Comparison of ENCODE assay signal across 2 cellular contexts in the genomic region with DNA sequence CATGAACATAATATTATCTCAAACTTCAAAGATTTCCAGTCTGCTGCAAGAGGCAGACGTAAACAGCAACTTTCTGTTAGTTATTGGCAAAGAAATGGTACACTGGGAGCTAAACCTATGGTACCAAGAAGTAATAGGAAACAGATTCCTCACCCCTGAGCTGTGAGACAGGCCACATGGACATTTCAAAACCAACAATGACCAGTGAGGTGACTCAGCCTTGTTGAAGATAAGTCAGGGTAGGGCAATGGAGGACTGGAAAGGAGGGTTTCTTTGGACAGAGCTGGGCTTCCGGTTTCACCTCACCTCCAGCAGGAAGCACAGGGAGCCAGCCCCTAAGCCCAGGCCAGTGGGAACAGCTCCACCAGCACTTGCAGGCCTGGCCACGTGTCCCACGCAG.
TF ChIP-seq lines count a peak whose summit lies in the region.

No MANE protein-coding gene starts in this region.

TF ChIP-seq in SK-N-SH, 30 proteins besides CTCF, POLR2A, EP300 and RAD21 (continued from another document):
- 0 out of 2 replicates have a peak, but pooled peaks have one; percentile 3 for TF ChIP-seq PBX3 (IDR thresholded peaks at IDR 0.05)
- TF ChIP-seq, protein P1, sequence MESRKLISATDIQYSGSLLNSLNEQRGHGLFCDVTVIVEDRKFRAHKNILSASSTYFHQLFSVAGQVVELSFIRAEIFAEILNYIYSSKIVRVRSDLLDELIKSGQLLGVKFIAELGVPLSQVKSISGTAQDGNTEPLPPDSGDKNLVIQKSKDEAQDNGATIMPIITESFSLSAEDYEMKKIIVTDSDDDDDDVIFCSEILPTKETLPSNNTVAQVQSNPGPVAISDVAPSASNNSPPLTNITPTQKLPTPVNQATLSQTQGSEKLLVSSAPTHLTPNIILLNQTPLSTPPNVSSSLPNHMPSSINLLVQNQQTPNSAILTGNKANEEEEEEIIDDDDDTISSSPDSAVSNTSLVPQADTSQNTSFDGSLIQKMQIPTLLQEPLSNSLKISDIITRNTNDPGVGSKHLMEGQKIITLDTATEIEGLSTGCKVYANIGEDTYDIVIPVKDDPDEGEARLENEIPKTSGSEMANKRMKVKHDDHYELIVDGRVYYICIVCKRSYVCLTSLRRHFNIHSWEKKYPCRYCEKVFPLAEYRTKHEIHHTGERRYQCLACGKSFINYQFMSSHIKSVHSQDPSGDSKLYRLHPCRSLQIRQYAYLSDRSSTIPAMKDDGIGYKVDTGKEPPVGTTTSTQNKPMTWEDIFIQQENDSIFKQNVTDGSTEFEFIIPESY (IDR thresholded peaks at IDR 0.05; ENCODE audit: borderline replicate concordance, low read depth): no peak
TF ChIP-seq in SK-N-SH: peak in this region for 5.

TF ChIP-seq in SK-N-SH treated with all-trans-retinoic acid at 6 μM for 48 hours, 23 proteins besides CTCF, POLR2A, EP300 and RAD21 (continued from another document):
- no peak for TF ChIP-seq POU6F1 (CRISPR knock-in tag; IDR thresholded peaks at IDR 0.05; ENCODE audit: borderline replicate concordance, low read depth)
- TF ChIP-seq TCF4 (CRISPR knock-in tag; IDR thresholded peaks at IDR 0.05; ENCODE audit: borderline replicate concordance): no peak
